In genomic region chr6:132483779-132484679, GRCh38 we compare ENCODE assay signal across 1 cellular context.
TF ChIP-seq lines count a peak whose summit lies in the region.

No MANE protein-coding gene starts in this region.

TF ChIP-seq in GM12878, 131 proteins besides CTCF, POLR2A, EP300 and RAD21:
- TF ChIP-seq ZNF274 (IDR thresholded peaks at IDR 0.05; ENCODE audit: insufficient read depth, insufficient read length) (no peak), FOXM1 (IDR thresholded peaks at IDR 0.05; ENCODE audit: low read depth, low read length) (0 out of 2 replicates have a peak, but pooled peaks have one; percentile 37), KLF5 (IDR thresholded peaks at IDR 0.05; ENCODE audit: partially characterized antibody) (no peak), ATF7 (IDR thresholded peaks at IDR 0.05; ENCODE audit: low read depth) (no peak), SMAD5 (IDR thresholded peaks at IDR 0.05; ENCODE audit: low read depth) (no peak), JUND (IDR thresholded peaks at IDR 0.05; ENCODE audit: low read depth, low read length) (no peak), IRF4 (IDR thresholded peaks at IDR 0.05; ENCODE audit: low read depth, low read length) (no peak), CBFB (IDR thresholded peaks at IDR 0.05; ENCODE audit: low read depth) (no peak), PAX8 (IDR thresholded peaks at IDR 0.05) (no peak), PRDM15 (CRISPR knock-in tag; IDR thresholded peaks at IDR 0.05) (no peak), E4F1 (IDR thresholded peaks at IDR 0.05; ENCODE audit: borderline replicate concordance, partially characterized antibody) (no peak), ZNF687 (IDR thresholded peaks at IDR 0.05) (no peak), MTA3 (IDR thresholded peaks at IDR 0.05; ENCODE audit: borderline replicate concordance, low read length) (no peak), ZNF622 (IDR thresholded peaks at IDR 0.05) (no peak), USF2 (IDR thresholded peaks at IDR 0.05; ENCODE audit: borderline replicate concordance, low read depth, low read length) (no peak), SMC3 (IDR thresholded peaks at IDR 0.05; ENCODE audit: borderline replicate concordance, low read length) (peak; percentile 78; the same call in 1 of the 2 replicates), BMI1 (IDR thresholded peaks at IDR 0.05; ENCODE audit: borderline replicate concordance) (no peak), ZNF207 (IDR thresholded peaks at IDR 0.05; ENCODE audit: borderline replicate concordance) (no peak), RFX5 (IDR thresholded peaks at IDR 0.05; ENCODE audit: low read depth, low read length) (no peak), BCL11A (IDR thresholded peaks at IDR 0.05; ENCODE audit: low read depth, low read length) (no peak), RUNX3 (IDR thresholded peaks at IDR 0.05; ENCODE audit: low read length) (no peak), MEF2A (IDR thresholded peaks at IDR 0.05; ENCODE audit: insufficient read depth, low read depth, low read length) (0 out of 2 replicates have a peak, but pooled peaks have one; percentile 13), IRF5 (IDR thresholded peaks at IDR 0.05; ENCODE audit: borderline replicate concordance) (no peak), HDAC2 (IDR thresholded peaks at IDR 0.05) (no peak), POU2F2 (IDR thresholded peaks at IDR 0.05; ENCODE audit: borderline replicate concordance, low read depth, low read length) (no peak), MTA2 (IDR thresholded peaks at IDR 0.05; ENCODE audit: low read depth) (no peak), NFIC (IDR thresholded peaks at IDR 0.05; ENCODE audit: low read depth, low read length) (0 out of 2 replicates have a peak, but pooled peaks have one; percentile 12), SKIL (IDR thresholded peaks at IDR 0.05; ENCODE audit: low read depth, poor library complexity, severe bottlenecking) (peak; percentile 30), CBX5 (IDR thresholded peaks at IDR 0.05; ENCODE audit: low read depth) (no peak), CREM (IDR thresholded peaks at IDR 0.05; ENCODE audit: low read depth) (no peak), EZH2 (IDR thresholded peaks at IDR 0.05; ENCODE audit: borderline replicate concordance, control insufficient read depth, low read depth, low read length) (no peak)
